19 cellular contexts compared by ENCODE assay signal in genomic region chr3:148528024-148528423, GRCh38.
DNase-seq lines count a peak whose midpoint lies in the region; ATAC-seq, FAIRE-seq and TF ChIP-seq lines count a peak whose summit lies in the region.
"Had no signal": no experiment of that assay in that cellular context is flagged by ENCODE, and none has a peak within 500 bp of the region (broad histone marks: within the 10 kb centered on the region; RNA-seq: fewer than 3 reads in every experiment).

No MANE protein-coding gene starts in this region.

- H3K27me3 ChIP-seq in endothelial cell of umbilical vein (ENCODE audit: control insufficient read depth in 2 of 2, insufficient read depth in 2 of 2, low read length in 2 of 2), result no peaks in the 10 kb centered on the region
- H3K27me3 ChIP-seq in HepG2 (ENCODE audit: control insufficient read depth in 1 of 2, insufficient read depth in 2 of 2, low read length in 2 of 2), result no peaks in the 10 kb centered on the region
- H3K27me3 ChIP-seq: MG63, Peyer's patch had no signal

- in situ Hi-C loops in HepG2 (cut with HindIII; ENCODE audit: extremely low pct_ligation_motif_present, low pct_unique_long_range_greater_than_20kb), result no loop called here

- H4K20me1 ChIP-seq in endothelial cell of umbilical vein (replicated peaks; ENCODE audit: control insufficient read depth, extremely low read depth, insufficient read depth, low read length) (no peaks in the 10 kb centered on the region), HepG2 (ENCODE audit: insufficient read depth, low read length) (no peaks in the 10 kb centered on the region)

- H3K4me1 ChIP-seq in endothelial cell of umbilical vein (ENCODE audit: control insufficient read depth, extremely low read depth, insufficient read depth, low read length) (peaks cover 2% of the 10 kb centered on the region), HepG2 (ENCODE audit: insufficient read depth, low read length) (peaks cover under 1% of the 10 kb centered on the region)
- H3K4me1 ChIP-seq: Caco-2, Peyer's patch had no signal

- BruUV-seq in endothelial cell of umbilical vein (replicated peaks; lab: Mats Ljungman, UMichigan), result no TSS peak
- no TSS peak for BruUV-seq in HepG2 (replicated peaks; lab: Mats Ljungman, UMichigan)

- H2AFZ ChIP-seq in endothelial cell of umbilical vein (ENCODE audit: low read depth, low read length) (no peak overlapping the region), HepG2 (ENCODE audit: low read length) (no peak overlapping the region)

- CTCF ChIA-PET in endothelial cell of umbilical vein (lab: Charles Lee), result interaction anchor here (1.0 kb wide), 1 partner anchor 11 kb away, joined by 4 read pairs; no protein-coding TSS in a partner anchor
- CTCF ChIA-PET in HepG2 (lab: Yijun Ruan, JAX; ENCODE audit: low intra/inter-chr PET ratio, low total read pairs), result no interaction called here

- H3K79me2 ChIP-seq in endothelial cell of umbilical vein (ENCODE audit: control insufficient read depth, insufficient read depth, low read length) (no peaks in the 10 kb centered on the region), HepG2 (ENCODE audit: insufficient read depth, low read length) (no peaks in the 10 kb centered on the region)

- no peak overlapping the region for H3K9ac ChIP-seq in endothelial cell of umbilical vein (replicated peaks; ENCODE audit: extremely low read depth, insufficient read depth, low read length)
- H3K9ac ChIP-seq in HepG2 (ENCODE audit: insufficient read depth, low read depth, low read length), result no peak overlapping the region
- H3K9ac ChIP-seq: KMS-11 had no signal

- H3K9me3 ChIP-seq in endothelial cell of umbilical vein (replicated peaks; ENCODE audit: control insufficient read depth, insufficient read depth, low read length), result no peaks in the 10 kb centered on the region
- peaks cover 6% of the 10 kb centered on the region for H3K9me3 ChIP-seq in HepG2 (ENCODE audit: low read length)
- H3K9me3 ChIP-seq: Caco-2, Peyer's patch had no signal

- TF ChIP-seq CTCF in AG10803 (conservative IDR thresholded peaks at IDR 0.05; ENCODE audit: low read length) (no peak), endothelial cell of umbilical vein (IDR thresholded peaks at IDR 0.05; ENCODE audit: extremely low read depth in 1 of 2, insufficient read depth in 1 of 2, low read depth in 1 of 2, low read length in 2 of 2) (no peak), HepG2 (CRISPR knock-in tag; IDR thresholded peaks at IDR 0.05) (no peak)

- no peak for TF ChIP-seq POLR2A in endothelial cell of umbilical vein (IDR thresholded peaks at IDR 0.05; ENCODE audit: low read depth, low read length)
- TF ChIP-seq POLR2A in HepG2 (IDR thresholded peaks at IDR 0.05; ENCODE audit: insufficient read depth in 1 of 2, low read depth in 2 of 2, low read length in 2 of 2), result no peak

- H3K4me3 ChIP-seq in AG10803 (ENCODE audit: low read length) (no peak overlapping the region), endothelial cell of umbilical vein (replicated peaks in 1 of 3; ENCODE audit: insufficient read depth in 1 of 3, low read depth in 1 of 3, low read length in 3 of 3) (no peak overlapping the region), HepG2 (replicated peaks in 1 of 3; ENCODE audit: insufficient read depth in 1 of 3, low read depth in 2 of 3, low read length in 3 of 3) (no peak overlapping the region)
- H3K4me3 ChIP-seq: MG63, Peyer's patch had no signal

- intact Hi-C loops in endothelial cell of umbilical vein (cut with micrococcal nuclease), result no loop called here
- intact Hi-C loops in HepG2 (cut with micrococcal nuclease; ENCODE audit: unreplicated experiment), result no loop called here

- POLR2A ChIA-PET in endothelial cell of umbilical vein (lab: Charles Lee), result no interaction called here
- POLR2A ChIA-PET in HepG2 (lab: Yijun Ruan, JAX), result no interaction called here

- TF ChIP-seq EP300 in HepG2 (IDR thresholded peaks at IDR 0.05; ENCODE audit: low read depth in 2 of 2, low read length in 2 of 2) (no peak), HepG2 (CRISPR knock-in tag; IDR thresholded peaks at IDR 0.05; ENCODE audit: borderline replicate concordance) (no peak)

- no peak for ATAC-seq in HepG2

- DNase-seq in AG10803 (ENCODE audit: low read depth) (peak; percentile 4), LHCN-M2 (ENCODE audit: low read depth) (peak; percentile 56), endothelial cell of umbilical vein (ENCODE audit: low read depth, low spot score) (no peak), HepG2 (ENCODE audit: low spot score) (no peak), NCI-H1417 treated with DMSO at 0.1 percent for 48 hours (lab: John Stamatoyannopoulos, UW) (no peak), SK-N-DZ (ENCODE audit: low spot score) (no peak), kidney tubule cell (ENCODE audit: low spot score) (no peak), hypothalamus (lab: John Stamatoyannopoulos, UW) (no peak)
- DNase-seq: Caco-2, DMS53, GDM1, MG63, NCI-H2029, NCI-H2171 treated with DMSO at 0.1 percent for 48 hours, NCI-H510A, Peyer's patch, SHP77 had no signal

- no peaks in the 10 kb centered on the region for H3K9me1 ChIP-seq in endothelial cell of umbilical vein (replicated peaks; ENCODE audit: control insufficient read depth, extremely low read depth, insufficient read depth, low read length)

- TF ChIP-seq RAD21 in HepG2 (CRISPR knock-in tag; IDR thresholded peaks at IDR 0.05), result no peak

- no peaks in the 10 kb centered on the region for H3K36me3 ChIP-seq in endothelial cell of umbilical vein (ENCODE audit: control insufficient read depth in 2 of 2, extremely low read depth in 1 of 2, insufficient read depth in 2 of 2, low read length in 2 of 2)
- H3K36me3 ChIP-seq in HepG2 (replicated peaks in 1 of 2; ENCODE audit: control insufficient read depth in 1 of 2, insufficient read depth in 2 of 2, low read length in 2 of 2), result no peaks in the 10 kb centered on the region
- H3K36me3 ChIP-seq: MG63, Peyer's patch had no signal

- FAIRE-seq in endothelial cell of umbilical vein (lab: Jason Lieb, UNC) (no peak), HepG2 (lab: Jason Lieb, UNC) (peak; percentile 26)
- FAIRE-seq: H1 had no signal

- H3K27ac ChIP-seq in endothelial cell of umbilical vein (ENCODE audit: insufficient read depth, low read depth, low read length), result no peak overlapping the region
- no peak overlapping the region for H3K27ac ChIP-seq in HepG2 (ENCODE audit: extremely low read length, insufficient read depth, low read length)
- H3K27ac ChIP-seq: KMS-11, Peyer's patch had no signal

- H3K4me2 ChIP-seq in endothelial cell of umbilical vein (ENCODE audit: insufficient read depth, low read length) (no peak overlapping the region), HepG2 (ENCODE audit: low read depth, low read length) (no peak overlapping the region)
- H3K4me2 ChIP-seq: KMS-11 had no signal

- dilution Hi-C loops in endothelial cell of umbilical vein (cut with MboI; ENCODE audit: extremely low pct_ligation_motif_present, low sequenced_read_pairs), result no loop called here

TF ChIP-seq in endothelial cell of umbilical vein, 7 proteins besides CTCF, POLR2A, EP300 and RAD21:
- TF ChIP-seq MYC (IDR thresholded peaks at IDR 0.05; ENCODE audit: low read depth, low read length), result no peak
- no peak for TF ChIP-seq JUN (IDR thresholded peaks at IDR 0.05; ENCODE audit: borderline replicate concordance, insufficient read depth, insufficient read length, low read depth)
- peak; percentile 12 for TF ChIP-seq FOS (IDR thresholded peaks at IDR 0.05; ENCODE audit: borderline replicate concordance, insufficient read depth, low read length)
- no peak for TF ChIP-seq EZH2 (IDR thresholded peaks at IDR 0.05; ENCODE audit: borderline replicate concordance, low read depth, low read length, severe bottlenecking)
- TF ChIP-seq, protein P1, sequence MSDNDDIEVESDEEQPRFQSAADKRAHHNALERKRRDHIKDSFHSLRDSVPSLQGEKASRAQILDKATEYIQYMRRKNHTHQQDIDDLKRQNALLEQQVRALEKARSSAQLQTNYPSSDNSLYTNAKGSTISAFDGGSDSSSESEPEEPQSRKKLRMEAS (IDR thresholded peaks at IDR 0.05; ENCODE audit: insufficient read depth, insufficient read length), result no peak
- no peak for TF ChIP-seq POLR2AphosphoS5 (IDR thresholded peaks at IDR 0.05; ENCODE audit: insufficient read depth, low read depth, low read length)
- TF ChIP-seq GATA2 (IDR thresholded peaks at IDR 0.05; ENCODE audit: insufficient read depth, insufficient read length, low read depth, low read length), result no peak

TF ChIP-seq in HepG2, 621 proteins besides CTCF, POLR2A, EP300 and RAD21:
- no peak for TF ChIP-seq TOE1 (CRISPR knock-in tag; IDR thresholded peaks at IDR 0.05)
- TF ChIP-seq ZUFSP (CRISPR knock-in tag; IDR thresholded peaks at IDR 0.05; ENCODE audit: borderline replicate concordance), result no peak
- no peak for TF ChIP-seq TAF1 (CRISPR knock-in tag; IDR thresholded peaks at IDR 0.05)

Comparison
In these comparisons a context has a peak if more than half of its experiments do, and no peak if none do; other contexts are left out.
1. DNase-seq: peak in AG10803 (single experiment) and LHCN-M2 (single experiment); none in endothelial cell of umbilical vein (single experiment), HepG2 (single experiment), NCI-H1417 treated with DMSO at 0.1 percent for 48 hours (single experiment), SK-N-DZ (single experiment), kidney tubule cell (single experiment) and hypothalamus (0 of 51).